ENCODE assay signal across 5 cellular contexts in the genomic region with DNA sequence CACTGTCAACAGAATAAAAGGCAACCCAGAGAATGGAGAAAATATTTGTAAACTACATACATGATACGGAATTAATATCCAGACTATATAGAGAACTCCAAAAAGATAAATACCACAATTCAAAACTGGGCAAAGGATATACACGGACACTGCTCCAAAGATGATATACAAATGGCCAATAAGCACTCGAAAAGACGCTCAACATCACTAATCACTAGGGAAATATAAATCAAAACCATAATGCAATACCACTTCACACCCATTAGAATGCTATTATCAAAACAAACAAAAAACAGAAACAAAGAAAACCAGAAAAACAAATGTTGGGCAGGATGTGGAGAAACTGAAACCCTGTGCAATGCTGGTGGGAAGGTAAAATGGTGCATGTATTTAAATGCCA.
A peak's percentile ranks its signal among the peaks of the same experiment; 100 is the strongest.
DNase-seq lines count a peak whose midpoint lies in the region; ATAC-seq, FAIRE-seq and TF ChIP-seq lines count a peak whose summit lies in the region.
"Not testable (repeated sequence)": the region's sequence is repeated elsewhere in the genome, so short reads cannot be mapped to it uniquely, and the experiment has no call there.

No MANE protein-coding gene starts in this region.

- TF ChIP-seq CTCF in A549 (IDR thresholded peaks at IDR 0.05); SK-N-SH (IDR thresholded peaks at IDR 0.05): not testable (repeated sequence)

- not testable (repeated sequence) for H3K4me2 ChIP-seq in A549, SK-N-SH

- not testable (repeated sequence) for H3K9me2 ChIP-seq in SK-N-SH

- DNase-seq in A549 (ENCODE audit: low read depth in 1 of 2, low spot score in 1 of 2); SK-N-SH: not testable (repeated sequence)
- DNase-seq in DMS 273 (lab: John Stamatoyannopoulos, UW; ENCODE audit: unreplicated experiment) (peak; percentile 9), OCI-M1 (lab: John Stamatoyannopoulos, UW) (peak; percentile 10), SK-MEL-5 (ENCODE audit: low read depth, low spot score) (peak; percentile 36)

- not testable (repeated sequence) for H3F3A ChIP-seq in SK-N-SH (replicated peaks; ENCODE audit: insufficient read depth)

- TF ChIP-seq RAD21 in A549 (conservative IDR thresholded peaks at IDR 0.05 in 1 of 2, IDR thresholded peaks at IDR 0.05 in 1 of 2); SK-N-SH (IDR thresholded peaks at IDR 0.05; ENCODE audit: low read length): not testable (repeated sequence)

- WGBS in A549 (ENCODE audit: missing lambda C conversion rate), result 15% methylated on average over 4 of the region's 4 CpGs
- 75% methylated on average over 4 of the region's 4 CpGs for WGBS in SK-N-SH (ENCODE audit: low lambda C conversion rate)

- not testable (repeated sequence) for H3K4me1 ChIP-seq in A549; SK-N-SH (ENCODE audit: control insufficient read depth in 1 of 2, insufficient read depth in 2 of 2, low read depth in 1 of 2, low read length in 1 of 2)

- in situ Hi-C loops in SK-MEL-5 (cut with HindIII; ENCODE audit: low pct_unique_long_range_greater_than_20kb, low sequenced_read_pairs), result not testable (repeated sequence)

- not testable (repeated sequence) for H3K4me3 ChIP-seq in A549; SK-N-SH (ENCODE audit: low read depth in 2 of 2, low read length in 1 of 2)

- not testable (repeated sequence) for H3K27me3 ChIP-seq in SK-N-SH (ENCODE audit: insufficient read depth)

- not testable (repeated sequence) for ATAC-seq in A549

- peaks cover 20% of the 10 kb centered on the region for H3K79me2 ChIP-seq in SK-N-SH (ENCODE audit: insufficient read depth)

- not testable (repeated sequence) for H4K20me1 ChIP-seq in SK-N-SH (ENCODE audit: insufficient read depth)

- not testable (repeated sequence) for H3K9me3 ChIP-seq in A549, SK-N-SH

- FAIRE-seq in A549 (lab: Jason Lieb, UNC), result not testable (repeated sequence)

- POLR2A ChIA-PET in A549 (lab: Yijun Ruan, JAX); SK-N-SH (lab: Yijun Ruan, JAX): not testable (repeated sequence)

- TF ChIP-seq POLR2A in A549 (IDR thresholded peaks at IDR 0.05; ENCODE audit: low read length), result not testable (repeated sequence)

- H3K36me3 ChIP-seq in SK-N-SH (replicated peaks in 1 of 2; ENCODE audit: control insufficient read depth in 1 of 2, insufficient read depth in 2 of 2, low read length in 1 of 2), result peaks cover 4 to 42% of the 10 kb centered on the region in 2 experiments

- not testable (repeated sequence) for H2AFZ ChIP-seq in SK-N-SH (ENCODE audit: low read depth)

- not testable (repeated sequence) for H3K9ac ChIP-seq in SK-N-SH

- CTCF ChIA-PET in A549 (lab: Yijun Ruan, JAX); SK-N-SH (lab: Yijun Ruan, JAX): not testable (repeated sequence)

- not testable (repeated sequence) for H3K27ac ChIP-seq in A549; SK-N-SH (ENCODE audit: low read depth in 2 of 2, low read length in 1 of 2)

- TF ChIP-seq EP300 in A549 (IDR thresholded peaks at IDR 0.05); SK-N-SH (IDR thresholded peaks at IDR 0.05; ENCODE audit: borderline replicate concordance in 1 of 2, low read depth in 1 of 2, low read length in 1 of 2): not testable (repeated sequence)

TF ChIP-seq in A549, 52 proteins besides CTCF, POLR2A, EP300 and RAD21:
- TF ChIP-seq RFX5 (IDR thresholded peaks at IDR 0.05), result peak; percentile 86

TF ChIP-seq in SK-N-SH, 30 proteins besides CTCF, POLR2A, EP300 and RAD21:
- peak; percentile 78; the same call in 1 of the 2 replicates for TF ChIP-seq RFX5 (IDR thresholded peaks at IDR 0.05; ENCODE audit: low read length)
